Comparison of ENCODE assay signal across 2 cellular contexts in genomic region chr6:132087391-132087790, GRCh38.
TF ChIP-seq lines count a peak whose summit lies in the region.

No MANE protein-coding gene starts in this region.

TF ChIP-seq in SK-N-SH, 30 proteins besides CTCF, POLR2A, EP300 and RAD21 (continued from another document):
- TF ChIP-seq, protein P1, sequence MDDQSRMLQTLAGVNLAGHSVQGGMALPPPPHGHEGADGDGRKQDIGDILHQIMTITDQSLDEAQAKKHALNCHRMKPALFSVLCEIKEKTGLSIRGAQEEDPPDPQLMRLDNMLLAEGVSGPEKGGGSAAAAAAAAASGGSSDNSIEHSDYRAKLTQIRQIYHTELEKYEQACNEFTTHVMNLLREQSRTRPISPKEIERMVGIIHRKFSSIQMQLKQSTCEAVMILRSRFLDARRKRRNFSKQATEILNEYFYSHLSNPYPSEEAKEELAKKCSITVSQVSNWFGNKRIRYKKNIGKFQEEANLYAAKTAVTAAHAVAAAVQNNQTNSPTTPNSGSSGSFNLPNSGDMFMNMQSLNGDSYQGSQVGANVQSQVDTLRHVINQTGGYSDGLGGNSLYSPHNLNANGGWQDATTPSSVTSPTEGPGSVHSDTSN (IDR thresholded peaks at IDR 0.05) = peak; percentile 65

TF ChIP-seq in SK-N-SH treated with all-trans-retinoic acid at 6 μM for 48 hours, 23 proteins besides CTCF, POLR2A, EP300 and RAD21 (continued from another document):
- TF ChIP-seq CREB5 (CRISPR knock-in tag; IDR thresholded peaks at IDR 0.05; ENCODE audit: low read depth) (no peak), RARB (CRISPR knock-in tag; IDR thresholded peaks at IDR 0.05) (no peak), TOX (CRISPR knock-in tag; IDR thresholded peaks at IDR 0.05; ENCODE audit: borderline replicate concordance) (no peak), ZFP3 (CRISPR knock-in tag; IDR thresholded peaks at IDR 0.05) (no peak), ARNTL (CRISPR knock-in tag; IDR thresholded peaks at IDR 0.05; ENCODE audit: borderline replicate concordance, low read depth) (no peak), ISL1 (CRISPR knock-in tag; IDR thresholded peaks at IDR 0.05) (no peak), CSDC2 (CRISPR knock-in tag; IDR thresholded peaks at IDR 0.05) (no peak), OSR1 (CRISPR knock-in tag; IDR thresholded peaks at IDR 0.05) (no peak), BACH2 (CRISPR knock-in tag; IDR thresholded peaks at IDR 0.05; ENCODE audit: borderline replicate concordance) (no peak), GLIS3 (CRISPR knock-in tag; IDR thresholded peaks at IDR 0.05) (no peak), TCF4 (CRISPR knock-in tag; IDR thresholded peaks at IDR 0.05; ENCODE audit: borderline replicate concordance) (no peak), ZFP30 (CRISPR knock-in tag; IDR thresholded peaks at IDR 0.05) (no peak), ZNF565 (CRISPR knock-in tag; conservative IDR thresholded peaks at IDR 0.05; ENCODE audit: low read depth) (no peak), ZNF70 (CRISPR knock-in tag; IDR thresholded peaks at IDR 0.05) (no peak)
- TF ChIP-seq, protein P2, sequence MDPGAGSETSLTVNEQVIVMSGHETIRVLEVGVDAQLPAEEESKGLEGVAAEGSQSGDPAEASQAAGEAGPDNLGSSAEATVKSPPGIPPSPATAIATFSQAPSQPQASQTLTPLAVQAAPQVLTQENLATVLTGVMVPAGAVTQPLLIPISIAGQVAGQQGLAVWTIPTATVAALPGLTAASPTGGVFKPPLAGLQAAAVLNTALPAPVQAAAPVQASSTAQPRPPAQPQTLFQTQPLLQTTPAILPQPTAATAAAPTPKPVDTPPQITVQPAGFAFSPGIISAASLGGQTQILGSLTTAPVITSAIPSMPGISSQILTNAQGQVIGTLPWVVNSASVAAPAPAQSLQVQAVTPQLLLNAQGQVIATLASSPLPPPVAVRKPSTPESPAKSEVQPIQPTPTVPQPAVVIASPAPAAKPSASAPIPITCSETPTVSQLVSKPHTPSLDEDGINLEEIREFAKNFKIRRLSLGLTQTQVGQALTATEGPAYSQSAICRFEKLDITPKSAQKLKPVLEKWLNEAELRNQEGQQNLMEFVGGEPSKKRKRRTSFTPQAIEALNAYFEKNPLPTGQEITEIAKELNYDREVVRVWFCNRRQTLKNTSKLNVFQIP (CRISPR knock-in tag; IDR thresholded peaks at IDR 0.05; ENCODE audit: borderline replicate concordance, low read depth) = no peak
- TF ChIP-seq, protein P3, sequence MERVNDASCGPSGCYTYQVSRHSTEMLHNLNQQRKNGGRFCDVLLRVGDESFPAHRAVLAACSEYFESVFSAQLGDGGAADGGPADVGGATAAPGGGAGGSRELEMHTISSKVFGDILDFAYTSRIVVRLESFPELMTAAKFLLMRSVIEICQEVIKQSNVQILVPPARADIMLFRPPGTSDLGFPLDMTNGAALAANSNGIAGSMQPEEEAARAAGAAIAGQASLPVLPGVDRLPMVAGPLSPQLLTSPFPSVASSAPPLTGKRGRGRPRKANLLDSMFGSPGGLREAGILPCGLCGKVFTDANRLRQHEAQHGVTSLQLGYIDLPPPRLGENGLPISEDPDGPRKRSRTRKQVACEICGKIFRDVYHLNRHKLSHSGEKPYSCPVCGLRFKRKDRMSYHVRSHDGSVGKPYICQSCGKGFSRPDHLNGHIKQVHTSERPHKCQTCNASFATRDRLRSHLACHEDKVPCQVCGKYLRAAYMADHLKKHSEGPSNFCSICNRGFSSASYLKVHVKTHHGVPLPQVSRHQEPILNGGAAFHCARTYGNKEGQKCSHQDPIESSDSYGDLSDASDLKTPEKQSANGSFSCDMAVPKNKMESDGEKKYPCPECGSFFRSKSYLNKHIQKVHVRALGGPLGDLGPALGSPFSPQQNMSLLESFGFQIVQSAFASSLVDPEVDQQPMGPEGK (CRISPR knock-in tag; IDR thresholded peaks at IDR 0.05; ENCODE audit: borderline replicate concordance) = no peak
TF ChIP-seq in SK-N-SH treated with all-trans-retinoic acid at 6 μM for 48 hours: peak in this region for 0.
